1 cellular context compared by ENCODE assay signal in the genomic region with DNA sequence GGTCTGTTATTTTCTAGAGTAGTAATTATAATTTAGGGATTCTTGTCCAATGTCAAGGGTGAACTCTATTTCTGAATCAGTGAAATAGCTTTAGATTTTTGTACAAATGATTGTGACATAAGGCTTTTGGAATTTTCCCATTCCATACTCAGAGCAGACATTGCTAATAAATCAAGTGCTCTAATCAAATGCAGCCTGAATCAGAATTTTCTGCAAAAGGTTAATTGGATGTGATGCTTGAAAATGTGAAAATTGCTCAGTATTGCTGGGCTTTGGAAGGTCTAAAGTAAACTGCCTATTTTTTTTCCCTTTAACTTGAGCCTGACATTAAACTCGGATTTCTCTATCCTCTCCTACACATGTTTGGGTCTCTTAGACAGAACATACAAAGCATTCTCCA.
TF ChIP-seq lines count a peak whose summit lies in the region.

No MANE protein-coding gene starts in this region.

TF ChIP-seq in IMR-90, 13 proteins besides CTCF, POLR2A, EP300 and RAD21 (continued from another document):
- TF ChIP-seq CEBPB (IDR thresholded peaks at IDR 0.05; ENCODE audit: low read depth, low read length) (peak; percentile 54; the same call in 1 of the 2 replicates), RCOR1 (IDR thresholded peaks at IDR 0.05; ENCODE audit: insufficient replicate concordance, low read length) (no peak)
